ENCODE assay signal across 25 cellular contexts in genomic region chr7:123499211-123499968, GRCh38. TPM values are rescaled to one million over a fixed set of nuclear protein-coding genes. Genes with fewer than 3 reads are reported as not detected.
"Had no signal": no experiment of that assay in that cellular context is flagged by ENCODE, and none has a peak within 500 bp of the region (broad histone marks: within the 10 kb centered on the region; RNA-seq: fewer than 3 reads in every experiment).

No MANE protein-coding gene starts in this region.

- H3K4me2 ChIP-seq: neural progenitor cell had no signal

- DNase-seq: activated CD4-positive, alpha-beta T cell treated with anti-CD3 and anti-CD28 coated beads for 4 hours; activated CD4-positive, alpha-beta T cell treated with anti-CD3 and anti-CD28 coated beads, Interleukin-2, amount 50 U/mL, for 4 hours; activated effector memory CD4-positive, alpha-beta T cell treated with anti-CD3 and anti-CD28 coated beads, Interleukin-2, amount 50 U/mL, for 16 hours; activated naive CD4-positive, alpha-beta T cell treated with anti-CD3 and anti-CD28 coated beads for 36 hours; activated naive CD8-positive, alpha-beta T cell treated with anti-CD3 and anti-CD28 coated beads, Interleukin-2, amount 10 ng/mL, durations not matched to agents 7 days and 5 days; activated T-cell treated with anti-CD3 and anti-CD28 coated beads, Interleukin-2, amount 50 U/mL, for 1 hour; amniotic stem cell; dorsolateral prefrontal cortex; effector memory CD4-positive, alpha-beta T cell; foreskin fibroblast; hypothalamus; immature natural killer cell; naive thymus-derived CD8-positive, alpha-beta T cell; right cardiac atrium; stimulated activated CD4-positive, alpha-beta T cell treated with anti-CD3 and anti-CD28 coated beads, Interleukin-2, amount 100 ng/mL, for 48 hours; stimulated activated naive CD8-positive, alpha-beta T cell treated with anti-CD3 and anti-CD28 coated beads, Interleukin-15, Interleukin-2, amounts not matched to agents 100 U/mL and 50 U/mL, for 24 hours; T-helper 1 cell; upper lobe of left lung had no signal

- H3K27me3 ChIP-seq: body of pancreas, cardiac muscle cell, dorsolateral prefrontal cortex, neural progenitor cell, upper lobe of left lung, vagina had no signal

- H3K36me3 ChIP-seq: cardiac muscle cell, neural progenitor cell, thoracic aorta, upper lobe of left lung, vagina had no signal

- H3K4me3 ChIP-seq: body of pancreas, cardiac muscle cell, coronary artery, dorsolateral prefrontal cortex, neural progenitor cell, thoracic aorta, upper lobe of left lung, vagina had no signal

- H3K27ac ChIP-seq: body of pancreas, cardiac muscle cell, coronary artery, dorsolateral prefrontal cortex, neural progenitor cell, upper lobe of left lung, vagina had no signal

- H2AFZ ChIP-seq: neural progenitor cell had no signal

- H3K4me1 ChIP-seq: vagina had no signal

- H3K9me3 ChIP-seq: body of pancreas, thoracic aorta, upper lobe of left lung, vagina had no signal

- H3K9ac ChIP-seq: neural progenitor cell had no signal

- ATAC-seq: body of pancreas; naive thymus-derived CD8-positive, alpha-beta T cell; right cardiac atrium; stimulated activated naive CD8-positive, alpha-beta T cell treated with anti-CD3 and anti-CD28 coated beads, Interleukin-15, Interleukin-2, amounts not matched to agents 100 U/mL and 50 U/mL, for 24 hours had no signal

RNA-seq across cellular contexts. Expression of gene IQUB, which starts 35.0 kb away (rescaled TPM):
- total RNA-seq: activated naive CD8-positive, alpha-beta T cell treated with anti-CD3 and anti-CD28 coated beads, Interleukin-2, amount 10 ng/mL, durations not matched to agents 7 days and 5 days; activated T-helper 1 cell treated with anti-CD3 and anti-CD28 coated beads, Interleukin-12 subunit alpha, Interleukin-12 subunit beta, Interleukin-2, Interleukin-4 antibody, amounts not matched to agents 30 ng/mL and 10 ng/mL and 1 ng/mL, durations not matched to agents 14 hours and 24 hours and 36 hours had no signal
- polyA plus RNA-seq: immature natural killer cell had no signal
